ENCODE assay signal across 8 cellular contexts in genomic region chr9:127778280-127779135, GRCh38. TPM values are rescaled to one million over a fixed set of nuclear protein-coding genes. Genes with fewer than 3 reads are reported as not detected.
DNase-seq lines count a peak whose midpoint lies in the region; ATAC-seq, FAIRE-seq and TF ChIP-seq lines count a peak whose summit lies in the region.

SH2D3C (minus strand) TSS chr9:127778666; CDS start chr9:127778627, 39 bp downstream.

- no peaks in the 10 kb centered on the region for H3K9me2 ChIP-seq in SK-N-SH

- no peak within 1 kb of the TSS for H3K27ac ChIP-seq in endothelial cell of umbilical vein (ENCODE audit: insufficient read depth, low read depth, low read length)
- H3K27ac ChIP-seq in SK-N-SH (ENCODE audit: low read depth in 2 of 2, low read length in 1 of 2): no peak within 1 kb of the TSS; a peak in 1 of 4 replicates

- POLR2A ChIA-PET in endothelial cell of umbilical vein (lab: Charles Lee): no interaction called here
- POLR2A ChIA-PET in SK-N-SH (lab: Yijun Ruan, JAX): no interaction called here

- H3K9me3 ChIP-seq in endothelial cell of umbilical vein (replicated peaks; ENCODE audit: control insufficient read depth, insufficient read depth, low read length): no peaks in the 10 kb centered on the region
- H3K9me3 ChIP-seq in SK-N-SH: no peaks in the 10 kb centered on the region

- intact Hi-C loops in endothelial cell of umbilical vein (cut with micrococcal nuclease): no loop called here
- intact Hi-C loops in sciatic nerve (cut with DNase I): no loop called here

- H3K9ac ChIP-seq in endothelial cell of umbilical vein (replicated peaks; ENCODE audit: extremely low read depth, insufficient read depth, low read length) (no peak within 1 kb of the TSS), SK-N-SH (no peak within 1 kb of the TSS)

- no peaks in the 10 kb centered on the region for H4K20me1 ChIP-seq in endothelial cell of umbilical vein (replicated peaks; ENCODE audit: control insufficient read depth, extremely low read depth, insufficient read depth, low read length)
- no peaks in the 10 kb centered on the region for H4K20me1 ChIP-seq in SK-N-SH (ENCODE audit: insufficient read depth)

- no peaks in the 10 kb centered on the region for H3K9me1 ChIP-seq in endothelial cell of umbilical vein (replicated peaks; ENCODE audit: control insufficient read depth, extremely low read depth, insufficient read depth, low read length)

- ATAC-seq in GM18505 (IDR thresholded peaks at IDR 0.05; ENCODE audit: unreplicated experiment): peak; percentile 35
- peak; percentile 2 for ATAC-seq in HG02981 (IDR thresholded peaks at IDR 0.05; ENCODE audit: unreplicated experiment)
- peak; percentile 72 for ATAC-seq in sciatic nerve
- no peak for ATAC-seq in HG02610 (IDR thresholded peaks at IDR 0.05; ENCODE audit: unreplicated experiment)

- H3K36me3 ChIP-seq in endothelial cell of umbilical vein (ENCODE audit: control insufficient read depth in 2 of 2, extremely low read depth in 1 of 2, insufficient read depth in 2 of 2, low read length in 2 of 2) (no peaks in the 10 kb centered on the region), SK-N-SH (replicated peaks in 1 of 2; ENCODE audit: control insufficient read depth in 1 of 2, insufficient read depth in 2 of 2, low read length in 1 of 2) (no peaks in the 10 kb centered on the region)

- BruUV-seq in endothelial cell of umbilical vein (replicated peaks; lab: Mats Ljungman, UMichigan): no TSS peak

- TF ChIP-seq EP300 in SK-N-SH (IDR thresholded peaks at IDR 0.05; ENCODE audit: borderline replicate concordance in 1 of 2, low read depth in 1 of 2, low read length in 1 of 2): no peak

- H3F3A ChIP-seq in SK-N-SH (replicated peaks; ENCODE audit: insufficient read depth): no peaks in the 10 kb centered on the region

- H3K4me1 ChIP-seq in endothelial cell of umbilical vein (ENCODE audit: control insufficient read depth, extremely low read depth, insufficient read depth, low read length): peaks cover 21% of the 10 kb centered on the region
- peaks cover 0 to 18% of the 10 kb centered on the region in 2 experiments; a peak in 1 of 4 replicates for H3K4me1 ChIP-seq in SK-N-SH (ENCODE audit: control insufficient read depth in 1 of 2, insufficient read depth in 2 of 2, low read depth in 1 of 2, low read length in 1 of 2)

- CTCF ChIA-PET in endothelial cell of umbilical vein (lab: Charles Lee): interaction anchor here (0.9 to 8.8 kb wide), 2 partner anchors 12 to 44 kb away, joined by 6 to 167 read pairs; partner anchors contain the start of gene TOR2A
- CTCF ChIA-PET in SK-N-SH (lab: Yijun Ruan, JAX): interaction anchor here (0.6 to 4.5 kb wide), 5 partner anchors 15 to 92 kb away, joined by 3 to 19 read pairs (median 3); partner anchors contain the start of gene TOR2A

- H3K4me2 ChIP-seq in endothelial cell of umbilical vein (ENCODE audit: insufficient read depth, low read length) (no peak within 1 kb of the TSS), SK-N-SH (no peak within 1 kb of the TSS)

- H3K4me3 ChIP-seq in endothelial cell of umbilical vein (replicated peaks in 1 of 3; ENCODE audit: insufficient read depth in 1 of 3, low read depth in 1 of 3, low read length in 3 of 3) (no peak within 1 kb of the TSS), SK-N-SH (ENCODE audit: low read depth in 2 of 2, low read length in 1 of 2) (no peak within 1 kb of the TSS)

- no peak within 1 kb of the TSS for H2AFZ ChIP-seq in endothelial cell of umbilical vein (ENCODE audit: low read depth, low read length)
- no peak within 1 kb of the TSS for H2AFZ ChIP-seq in SK-N-SH (ENCODE audit: low read depth)

- no peak for TF ChIP-seq RAD21 in SK-N-SH (IDR thresholded peaks at IDR 0.05; ENCODE audit: low read length)

- WGBS in SK-N-SH (ENCODE audit: low lambda C conversion rate): 79% methylated on average over 10 of the region's 13 CpGs

- H3K79me2 ChIP-seq in endothelial cell of umbilical vein (ENCODE audit: control insufficient read depth, insufficient read depth, low read length) (no peaks in the 10 kb centered on the region), SK-N-SH (ENCODE audit: insufficient read depth) (no peaks in the 10 kb centered on the region)

- H3K27me3 ChIP-seq in endothelial cell of umbilical vein (ENCODE audit: control insufficient read depth in 2 of 2, insufficient read depth in 2 of 2, low read length in 2 of 2) (no peaks in the 10 kb centered on the region), SK-N-SH (ENCODE audit: insufficient read depth) (no peaks in the 10 kb centered on the region)

- TF ChIP-seq CTCF in endothelial cell of umbilical vein (IDR thresholded peaks at IDR 0.05; ENCODE audit: extremely low read depth in 1 of 2, insufficient read depth in 1 of 2, low read depth in 1 of 2, low read length in 2 of 2): no peak
- no peak for TF ChIP-seq CTCF in SK-N-SH (IDR thresholded peaks at IDR 0.05)
- TF ChIP-seq CTCF in GM20000 (IDR thresholded peaks at IDR 0.05; ENCODE audit: extremely low read depth, missing control alignments): no peak

- no peak for FAIRE-seq in endothelial cell of umbilical vein (lab: Jason Lieb, UNC)

- TF ChIP-seq POLR2A in GM18505 (IDR thresholded peaks at IDR 0.05; ENCODE audit: borderline replicate concordance, extremely low read depth, insufficient read depth, insufficient read length): peak; percentile 64
- TF ChIP-seq POLR2A in endothelial cell of umbilical vein (IDR thresholded peaks at IDR 0.05; ENCODE audit: low read depth, low read length): no peak

- dilution Hi-C loops in endothelial cell of umbilical vein (cut with MboI; ENCODE audit: extremely low pct_ligation_motif_present, low sequenced_read_pairs): no loop called here

- DNase-seq in UCSD-AML1 (lab: John Stamatoyannopoulos, UW; ENCODE audit: unreplicated experiment) (peak; percentile 85), endothelial cell of umbilical vein (ENCODE audit: low read depth, low spot score) (no peak), sciatic nerve (ENCODE audit: low spot score) (no peak), SK-N-SH (no peak), GM20000 (ENCODE audit: low spot score) (no peak)

TF ChIP-seq in endothelial cell of umbilical vein, 7 proteins besides CTCF, POLR2A, EP300 and RAD21:
- TF ChIP-seq POLR2AphosphoS5 (IDR thresholded peaks at IDR 0.05; ENCODE audit: insufficient read depth, low read depth, low read length): no peak
- no peak for TF ChIP-seq EZH2 (IDR thresholded peaks at IDR 0.05; ENCODE audit: borderline replicate concordance, low read depth, low read length, severe bottlenecking)
- TF ChIP-seq JUN (IDR thresholded peaks at IDR 0.05; ENCODE audit: borderline replicate concordance, insufficient read depth, insufficient read length, low read depth): no peak
- TF ChIP-seq FOS (IDR thresholded peaks at IDR 0.05; ENCODE audit: borderline replicate concordance, insufficient read depth, low read length): no peak
- TF ChIP-seq MAX (IDR thresholded peaks at IDR 0.05; ENCODE audit: insufficient read depth, insufficient read length): no peak
- TF ChIP-seq GATA2 (IDR thresholded peaks at IDR 0.05; ENCODE audit: insufficient read depth, insufficient read length, low read depth, low read length): no peak
- TF ChIP-seq MYC (IDR thresholded peaks at IDR 0.05; ENCODE audit: low read depth, low read length): no peak
TF ChIP-seq in endothelial cell of umbilical vein: peak in this region for 0.

TF ChIP-seq in SK-N-SH, 30 proteins besides CTCF, POLR2A, EP300 and RAD21 (continues in another document):
- TF ChIP-seq TCF12 (IDR thresholded peaks at IDR 0.05) (no peak), NFIC (IDR thresholded peaks at IDR 0.05; ENCODE audit: borderline replicate concordance) (no peak), MXI1 (IDR thresholded peaks at IDR 0.05; ENCODE audit: low read depth, low read length) (no peak), FOSL2 (IDR thresholded peaks at IDR 0.05; ENCODE audit: borderline replicate concordance, low read depth) (no peak), FOXM1 (IDR thresholded peaks at IDR 0.05; ENCODE audit: low read depth) (no peak), RFX5 (IDR thresholded peaks at IDR 0.05; ENCODE audit: low read length) (no peak), YY1 (IDR thresholded peaks at IDR 0.05; ENCODE audit: low read depth) (no peak), PBX3 (IDR thresholded peaks at IDR 0.05) (no peak), CHD2 (IDR thresholded peaks at IDR 0.05; ENCODE audit: low read length, partially characterized antibody) (no peak), JUND (IDR thresholded peaks at IDR 0.05) (no peak), RCOR1 (IDR thresholded peaks at IDR 0.05; ENCODE audit: low read length) (no peak), SIN3A (IDR thresholded peaks at IDR 0.05; ENCODE audit: borderline replicate concordance, low read depth, low read length) (no peak)

RNA-seq across cellular contexts. Expression of gene SH2D3C, which starts in this region (rescaled TPM):
- total RNA-seq in endothelial cell of umbilical vein (95.0 and 102 TPM in 2 replicates), sciatic nerve (22.6 TPM)
- polyA plus RNA-seq in endothelial cell of umbilical vein (173 and 218 TPM in 2 replicates), SK-N-SH (2012; rRNA removed) (0.15 and 0.52 TPM in 2 replicates)
- 61.4 and 68.1 TPM in 2 replicates for polyA plus RNA-seq in endothelial cell of umbilical vein (2011; cell fraction: cytosol; rRNA removed)
- 67.4 and 92.8 TPM in 2 replicates for polyA plus RNA-seq in endothelial cell of umbilical vein (2011; cell fraction: nucleus; rRNA removed)
- 42.8 and 49.4 TPM in 2 replicates for polyA plus RNA-seq in endothelial cell of umbilical vein (2012)
- 104 and 130 TPM in 2 replicates for polyA minus RNA-seq in endothelial cell of umbilical vein
- not detected for polyA minus RNA-seq in endothelial cell of umbilical vein (2011; cell fraction: cytosol; rRNA and poly(A)+ RNA removed)
- polyA minus RNA-seq in endothelial cell of umbilical vein (2011; cell fraction: nucleus; rRNA and poly(A)+ RNA removed): 45.1 and 63.7 TPM in 2 replicates
- polyA plus RNA-seq in SK-N-SH (2012; cell fraction: cytosol; rRNA removed): 0.14 and 0.34 TPM in 2 replicates
- polyA plus RNA-seq in SK-N-SH (2012; cell fraction: nucleus; rRNA removed): 0.30 and 0.31 TPM in 2 replicates

Comparison
In these comparisons a context has a peak if more than half of its experiments do, and no peak if none do; other contexts are left out.
1. RNA of gene SH2D3C (polyA plus RNA-seq): 42.8 to 218 TPM in endothelial cell of umbilical vein; 0.14 to 0.52 TPM in SK-N-SH; every median in the first group is over 10 times any median in the second.